Comparison of ENCODE assay signal across 1 cellular context in the genomic region with DNA sequence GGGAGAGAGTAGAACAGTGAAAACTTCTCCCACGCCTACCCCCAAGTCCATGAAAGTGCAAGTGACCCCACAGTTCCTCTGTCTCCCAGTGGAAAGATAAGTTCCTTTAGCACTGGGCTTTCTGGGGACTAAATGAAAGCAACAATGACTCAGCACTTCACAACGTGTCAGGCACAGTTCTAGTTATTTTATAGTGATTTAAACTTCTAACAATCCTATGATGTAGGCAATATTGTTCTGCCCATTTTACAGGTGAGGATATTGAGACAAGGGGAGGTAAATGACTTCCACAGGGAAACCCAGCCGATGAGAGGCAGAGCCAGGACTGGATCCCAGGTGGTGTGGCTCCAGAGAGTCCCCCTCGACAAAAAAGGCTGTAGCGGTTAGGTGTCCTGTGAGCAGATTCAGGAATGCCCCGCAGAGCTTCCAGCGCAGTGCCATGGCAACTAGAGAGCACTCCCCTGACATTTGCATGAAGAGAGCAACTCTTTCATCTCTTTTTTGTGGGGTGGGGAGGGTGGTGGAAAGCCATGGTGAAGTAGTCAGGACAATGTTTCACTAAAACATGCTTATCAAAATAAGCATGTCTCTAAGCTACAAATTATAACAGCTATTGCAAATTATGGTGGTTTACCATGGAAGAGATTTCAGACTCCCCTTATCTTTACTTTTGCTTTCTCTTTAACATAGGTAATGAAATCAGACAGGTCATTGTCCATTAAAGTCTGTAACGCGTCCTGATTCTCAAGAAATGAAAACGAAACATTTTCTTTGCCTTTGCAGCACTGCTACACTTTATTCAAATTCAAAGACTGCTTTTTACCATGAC.
TF ChIP-seq lines count a peak whose summit lies in the region.

No MANE protein-coding gene starts in this region.

TF ChIP-seq in SK-N-SH treated with all-trans-retinoic acid at 6 μM for 48 hours, 23 proteins besides CTCF, POLR2A, EP300 and RAD21 (continued from another document):
- TF ChIP-seq, protein P1, sequence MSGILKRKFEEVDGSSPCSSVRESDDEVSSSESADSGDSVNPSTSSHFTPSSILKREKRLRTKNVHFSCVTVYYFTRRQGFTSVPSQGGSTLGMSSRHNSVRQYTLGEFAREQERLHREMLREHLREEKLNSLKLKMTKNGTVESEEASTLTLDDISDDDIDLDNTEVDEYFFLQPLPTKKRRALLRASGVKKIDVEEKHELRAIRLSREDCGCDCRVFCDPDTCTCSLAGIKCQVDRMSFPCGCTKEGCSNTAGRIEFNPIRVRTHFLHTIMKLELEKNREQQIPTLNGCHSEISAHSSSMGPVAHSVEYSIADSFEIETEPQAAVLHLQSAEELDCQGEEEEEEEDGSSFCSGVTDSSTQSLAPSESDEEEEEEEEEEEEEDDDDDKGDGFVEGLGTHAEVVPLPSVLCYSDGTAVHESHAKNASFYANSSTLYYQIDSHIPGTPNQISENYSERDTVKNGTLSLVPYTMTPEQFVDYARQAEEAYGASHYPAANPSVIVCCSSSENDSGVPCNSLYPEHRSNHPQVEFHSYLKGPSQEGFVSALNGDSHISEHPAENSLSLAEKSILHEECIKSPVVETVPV (CRISPR knock-in tag; IDR thresholded peaks at IDR 0.05) = no peak
- TF ChIP-seq ZNF8 (CRISPR knock-in tag; IDR thresholded peaks at IDR 0.05) = no peak
- no peak for TF ChIP-seq PPARA (CRISPR knock-in tag; IDR thresholded peaks at IDR 0.05; ENCODE audit: borderline replicate concordance)
- no peak for TF ChIP-seq ZC3H10 (CRISPR knock-in tag; IDR thresholded peaks at IDR 0.05)
- no peak for TF ChIP-seq ZFP3 (CRISPR knock-in tag; IDR thresholded peaks at IDR 0.05)
- no peak for TF ChIP-seq SNAI2 (CRISPR knock-in tag; IDR thresholded peaks at IDR 0.05)
- TF ChIP-seq, protein P2, sequence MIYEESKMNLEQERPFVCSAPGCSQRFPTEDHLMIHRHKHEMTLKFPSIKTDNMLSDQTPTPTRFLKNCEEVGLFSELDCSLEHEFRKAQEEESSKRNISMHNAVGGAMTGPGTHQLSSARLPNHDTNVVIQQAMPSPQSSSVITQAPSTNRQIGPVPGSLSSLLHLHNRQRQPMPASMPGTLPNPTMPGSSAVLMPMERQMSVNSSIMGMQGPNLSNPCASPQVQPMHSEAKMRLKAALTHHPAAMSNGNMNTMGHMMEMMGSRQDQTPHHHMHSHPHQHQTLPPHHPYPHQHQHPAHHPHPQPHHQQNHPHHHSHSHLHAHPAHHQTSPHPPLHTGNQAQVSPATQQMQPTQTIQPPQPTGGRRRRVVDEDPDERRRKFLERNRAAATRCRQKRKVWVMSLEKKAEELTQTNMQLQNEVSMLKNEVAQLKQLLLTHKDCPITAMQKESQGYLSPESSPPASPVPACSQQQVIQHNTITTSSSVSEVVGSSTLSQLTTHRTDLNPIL (CRISPR knock-in tag; IDR thresholded peaks at IDR 0.05; ENCODE audit: low read depth) = no peak
- no peak for TF ChIP-seq TCF4 (CRISPR knock-in tag; IDR thresholded peaks at IDR 0.05; ENCODE audit: borderline replicate concordance)
- TF ChIP-seq GLIS3 (CRISPR knock-in tag; IDR thresholded peaks at IDR 0.05) = no peak
- TF ChIP-seq OSR1 (CRISPR knock-in tag; IDR thresholded peaks at IDR 0.05) = no peak
- no peak for TF ChIP-seq ZNF565 (CRISPR knock-in tag; conservative IDR thresholded peaks at IDR 0.05; ENCODE audit: low read depth)
- TF ChIP-seq, protein P3, sequence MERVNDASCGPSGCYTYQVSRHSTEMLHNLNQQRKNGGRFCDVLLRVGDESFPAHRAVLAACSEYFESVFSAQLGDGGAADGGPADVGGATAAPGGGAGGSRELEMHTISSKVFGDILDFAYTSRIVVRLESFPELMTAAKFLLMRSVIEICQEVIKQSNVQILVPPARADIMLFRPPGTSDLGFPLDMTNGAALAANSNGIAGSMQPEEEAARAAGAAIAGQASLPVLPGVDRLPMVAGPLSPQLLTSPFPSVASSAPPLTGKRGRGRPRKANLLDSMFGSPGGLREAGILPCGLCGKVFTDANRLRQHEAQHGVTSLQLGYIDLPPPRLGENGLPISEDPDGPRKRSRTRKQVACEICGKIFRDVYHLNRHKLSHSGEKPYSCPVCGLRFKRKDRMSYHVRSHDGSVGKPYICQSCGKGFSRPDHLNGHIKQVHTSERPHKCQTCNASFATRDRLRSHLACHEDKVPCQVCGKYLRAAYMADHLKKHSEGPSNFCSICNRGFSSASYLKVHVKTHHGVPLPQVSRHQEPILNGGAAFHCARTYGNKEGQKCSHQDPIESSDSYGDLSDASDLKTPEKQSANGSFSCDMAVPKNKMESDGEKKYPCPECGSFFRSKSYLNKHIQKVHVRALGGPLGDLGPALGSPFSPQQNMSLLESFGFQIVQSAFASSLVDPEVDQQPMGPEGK (CRISPR knock-in tag; IDR thresholded peaks at IDR 0.05; ENCODE audit: borderline replicate concordance) = no peak
- no peak for TF ChIP-seq ZFP30 (CRISPR knock-in tag; IDR thresholded peaks at IDR 0.05)
